ENCODE assay signal across 24 cellular contexts in the genomic region with DNA sequence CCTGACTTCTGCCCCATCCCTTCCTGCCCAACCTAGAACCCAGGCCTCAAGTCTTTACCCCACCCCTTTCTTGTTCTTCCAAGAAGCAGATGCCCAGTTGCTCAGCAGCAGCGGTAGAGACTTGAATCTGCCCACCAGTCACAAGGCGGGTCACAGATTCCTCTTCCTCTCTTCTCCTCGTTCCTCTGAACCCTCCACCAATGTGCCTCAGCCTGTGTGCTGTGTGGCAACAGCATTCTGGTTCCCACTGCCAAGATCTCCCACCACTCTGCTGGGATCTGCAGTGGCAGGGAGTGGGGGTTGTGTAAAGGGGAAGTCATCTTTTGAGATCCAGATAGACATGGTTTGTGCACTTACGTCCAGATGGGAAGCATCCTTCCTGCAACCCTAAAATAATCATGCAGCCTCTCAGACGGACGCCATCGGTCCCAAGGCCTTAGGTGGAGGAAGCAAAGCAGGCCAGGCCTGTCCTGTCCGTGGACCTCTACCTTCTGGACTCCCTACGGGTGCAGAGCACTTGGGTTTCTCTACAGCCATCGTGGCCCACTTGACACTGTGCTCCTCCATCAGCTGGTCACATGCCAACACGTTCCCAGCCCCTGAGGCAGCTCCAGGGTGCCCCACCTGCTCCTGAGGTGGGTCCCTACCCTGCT. TPM values are rescaled to one million over a fixed set of nuclear protein-coding genes. Genes with fewer than 3 reads are reported as not detected.
DNase-seq lines count a peak whose midpoint lies in the region; ATAC-seq, FAIRE-seq and TF ChIP-seq lines count a peak whose summit lies in the region.
"Had no signal": no experiment of that assay in that cellular context is flagged by ENCODE, and none has a peak within 500 bp of the region (broad histone marks: within the 10 kb centered on the region; RNA-seq: fewer than 3 reads in every experiment).

No MANE protein-coding gene starts in this region.

- H3K36me3 Mint-ChIP-seq in mesothelial cell of epicardium = peaks cover 18% of the 10 kb centered on the region
- H3K36me3 Mint-ChIP-seq: activated naive CD4-positive, alpha-beta T cell treated with anti-CD3 and anti-CD28 coated beads, Interleukin-2, amount 50 U/mL, for 72 hours had no signal

- no peak for TF ChIP-seq POLR2A in H54 (IDR thresholded peaks at IDR 0.05; ENCODE audit: low read depth, low read length)

- peaks cover 20% of the 10 kb centered on the region for H3K4me1 Mint-ChIP-seq in mesothelial cell of epicardium

- no peak for ATAC-seq in HG02642 (IDR thresholded peaks at IDR 0.05; ENCODE audit: poor library complexity, unreplicated experiment)
- ATAC-seq in HG03432 (IDR thresholded peaks at IDR 0.05; ENCODE audit: unreplicated experiment) = no peak
- ATAC-seq: activated naive CD4-positive, alpha-beta T cell treated with anti-CD3 and anti-CD28 coated beads, Interleukin-2, amount 50 U/mL, for 72 hours; CD8-positive, alpha-beta T cell; mucosa of descending colon; pancreas had no signal

- peak overlapping the region; percentile 87 to 95 for H3K27ac ChIP-seq in ascending aorta
- H3K27ac ChIP-seq: pancreas, testis had no signal

- DNase-seq in SIG-M5 treated with dmso at 0.1 percent for 504 hours (lab: John Stamatoyannopoulos, UW; ENCODE audit: unreplicated experiment) = peak; percentile 14
- no peak for DNase-seq in SIG-M5 (lab: John Stamatoyannopoulos, UW)
- DNase-seq in ascending aorta (ENCODE audit: low spot score in 2 of 2) = peak in 1 of 2 donors; percentile 67
- no peak for DNase-seq in mesothelial cell of epicardium (ENCODE audit: low spot score in 2 of 2, unreplicated experiment in 2 of 2)
- no peak for DNase-seq in urothelium cell line (ENCODE audit: low spot score)
- no peak for DNase-seq in H54 (ENCODE audit: insufficient read length, low spot score)
- DNase-seq: activated CD4-positive, alpha-beta T cell treated with anti-CD3 and anti-CD28 coated beads for 48 hours; CD8-positive, alpha-beta T cell; effector CD4-positive, alpha-beta T cell; hippocampal formation; Kasumi-1; mucosa of descending colon; NCI-H1417; NCI-H2227 treated with DMSO at 0.1 percent for 48 hours; NK-92 treated with Interleukin-12 subunit alpha and Interleukin-12 subunit beta, amount 100 ng/mL, for 24 hours; pancreas; Right ventricle myocardium superior; stimulated activated CD4-positive, alpha-beta T cell treated with anti-CD3 and anti-CD28 coated beads, Interleukin-4, amount 100 ng/mL, for 4 hours; T1000; testis had no signal

- no peaks in the 10 kb centered on the region for H3K27me3 Mint-ChIP-seq in mesothelial cell of epicardium (ENCODE audit: low read depth)

- H3K4me3 ChIP-seq in ascending aorta = no peak overlapping the region
- H3K4me3 ChIP-seq: mucosa of descending colon, pancreas, testis had no signal

- H3K9me3 ChIP-seq in ascending aorta = no peaks in the 10 kb centered on the region
- H3K9me3 ChIP-seq: mucosa of descending colon, pancreas, testis had no signal

- H3K4me1 ChIP-seq in ascending aorta = peaks cover 6 to 49% of the 10 kb centered on the region in 2 donors
- H3K4me1 ChIP-seq: pancreas, testis had no signal

- FAIRE-seq in urothelium cell line (lab: Jason Lieb, UNC) = peak; percentile 27
- FAIRE-seq in H54 (lab: Jason Lieb, UNC) = no peak
- FAIRE-seq: A204.1, pancreas had no signal

- no peak overlapping the region for H3K4me3 Mint-ChIP-seq in mesothelial cell of epicardium
- H3K4me3 Mint-ChIP-seq: CD8-positive, alpha-beta T cell had no signal

- H3K36me3 ChIP-seq in ascending aorta = peaks cover 2 to 15% of the 10 kb centered on the region in 2 donors

- intact Hi-C loops in ascending aorta (cut with DNase I) = loop anchor here (10.0 kb wide), 1 partner anchor 497 kb away; a partner anchor contains a TSS

- peak overlapping the region; percentile 97 for H3K27ac Mint-ChIP-seq in mesothelial cell of epicardium
- H3K27ac Mint-ChIP-seq: CD8-positive, alpha-beta T cell had no signal

- no peaks in the 10 kb centered on the region for H3K27me3 ChIP-seq in ascending aorta
- H3K27me3 ChIP-seq: pancreas, testis had no signal

- H3K9me3 Mint-ChIP-seq in mesothelial cell of epicardium = no peaks in the 10 kb centered on the region
- H3K9me3 Mint-ChIP-seq: activated naive CD4-positive, alpha-beta T cell treated with anti-CD3 and anti-CD28 coated beads, Interleukin-2, amount 50 U/mL, for 72 hours; CD8-positive, alpha-beta T cell had no signal

- no peak for TF ChIP-seq CTCF in ascending aorta (IDR thresholded peaks at IDR 0.05)
- TF ChIP-seq CTCF in mesothelial cell of epicardium (IDR thresholded peaks at IDR 0.05; ENCODE audit: unreplicated experiment) = no peak

RNA-seq across cellular contexts. Expression of a gene that starts 7.7 kb away (rescaled TPM):
- total RNA-seq in ascending aorta = 0.75 TPM
- total RNA-seq in mesothelial cell of epicardium = 43.0 to 43.9 TPM (median 43.9 TPM) in 3 replicates

RNA-seq across cellular contexts. Expression of a gene that starts 32.1 kb away (rescaled TPM):
- total RNA-seq in ascending aorta (62.6 TPM), mesothelial cell of epicardium (116 to 125 TPM (median 120 TPM) in 3 replicates)

Comparison
In these comparisons a context has a peak if more than half of its experiments do, and no peak if none do; other contexts are left out.
1. RNA of a gene that starts 7.7 kb away (total RNA-seq): 43.0 to 43.9 TPM in mesothelial cell of epicardium; 0.75 TPM in ascending aorta (single experiment); every median in the first group is over 10 times any median in the second.